1 cellular context compared by ENCODE assay signal in genomic region chr15:66617137-66618090, GRCh38.
A peak's percentile ranks its signal among the peaks of the same experiment; 100 is the strongest.
TF ChIP-seq lines count a peak whose summit lies in the region.

No MANE protein-coding gene starts in this region.

TF ChIP-seq in HepG2, 621 proteins besides CTCF, POLR2A, EP300 and RAD21 (continued from another document and continues in another):
- TF ChIP-seq ZNF280B (CRISPR knock-in tag; IDR thresholded peaks at IDR 0.05; ENCODE audit: borderline replicate concordance) (0 out of 2 replicates have a peak, but pooled peaks have one; percentile 32), ZNF510 (CRISPR knock-in tag; IDR thresholded peaks at IDR 0.05; ENCODE audit: low read depth) (no peak), RBAK (CRISPR knock-in tag; IDR thresholded peaks at IDR 0.05) (no peak), TIGD3 (CRISPR knock-in tag; IDR thresholded peaks at IDR 0.05; ENCODE audit: borderline replicate concordance) (no peak), NCOA2 (CRISPR knock-in tag; IDR thresholded peaks at IDR 0.05) (no peak), HOXA3 (CRISPR knock-in tag; IDR thresholded peaks at IDR 0.05) (0 out of 2 replicates have a peak, but pooled peaks have one; percentile 29), SIN3B (IDR thresholded peaks at IDR 0.05; ENCODE audit: low read length) (no peak), RFX3 (CRISPR knock-in tag; IDR thresholded peaks at IDR 0.05) (no peak), TAF1 (CRISPR knock-in tag; IDR thresholded peaks at IDR 0.05) (0 out of 2 replicates have a peak, but pooled peaks have one; percentile 7), PHF21A (CRISPR knock-in tag; IDR thresholded peaks at IDR 0.05) (peak; percentile 83), ZNF790 (CRISPR knock-in tag; IDR thresholded peaks at IDR 0.05; ENCODE audit: borderline replicate concordance) (no peak), HOXA5 (CRISPR knock-in tag; IDR thresholded peaks at IDR 0.05) (no peak), NAIF1 (CRISPR knock-in tag; IDR thresholded peaks at IDR 0.05; ENCODE audit: borderline replicate concordance) (no peak), ZBTB42 (CRISPR knock-in tag; IDR thresholded peaks at IDR 0.05) (no peak), PRDM15 (CRISPR knock-in tag; IDR thresholded peaks at IDR 0.05) (no peak), KLF15 (CRISPR knock-in tag; IDR thresholded peaks at IDR 0.05; ENCODE audit: borderline replicate concordance) (no peak), TFDP1 (CRISPR knock-in tag; IDR thresholded peaks at IDR 0.05; ENCODE audit: borderline replicate concordance) (peak; percentile 62; the same call in 1 of the 2 replicates), PHF20 (CRISPR knock-in tag; IDR thresholded peaks at IDR 0.05) (no peak), GABPA (IDR thresholded peaks at IDR 0.05; ENCODE audit: low read depth, low read length) (no peak), GABPA (CRISPR knock-in tag; IDR thresholded peaks at IDR 0.05; ENCODE audit: low read depth) (peak; percentile 42), ZNF674 (CRISPR knock-in tag; IDR thresholded peaks at IDR 0.05; ENCODE audit: low read depth) (no peak), HOXD1 (CRISPR knock-in tag; IDR thresholded peaks at IDR 0.05) (no peak), USF2 (IDR thresholded peaks at IDR 0.05; ENCODE audit: low read depth, low read length) (no peak), USF2 (CRISPR knock-in tag; IDR thresholded peaks at IDR 0.05; ENCODE audit: borderline replicate concordance) (no peak), ZBTB26 (CRISPR knock-in tag; IDR thresholded peaks at IDR 0.05; ENCODE audit: borderline replicate concordance) (no peak), ZKSCAN8 (CRISPR knock-in tag; IDR thresholded peaks at IDR 0.05; ENCODE audit: borderline replicate concordance) (peak; percentile 97), KMT2A (CRISPR knock-in tag; IDR thresholded peaks at IDR 0.05) (no peak), ZNF747 (CRISPR knock-in tag; IDR thresholded peaks at IDR 0.05; ENCODE audit: borderline replicate concordance) (no peak), RAD51 (IDR thresholded peaks at IDR 0.05; ENCODE audit: borderline replicate concordance) (no peak), ZNF563 (CRISPR knock-in tag; IDR thresholded peaks at IDR 0.05) (no peak), MIXL1 (CRISPR knock-in tag; IDR thresholded peaks at IDR 0.05) (no peak), ZNF687 (CRISPR knock-in tag; IDR thresholded peaks at IDR 0.05) (peak; percentile 88), MYC (CRISPR knock-in tag; IDR thresholded peaks at IDR 0.05; ENCODE audit: borderline replicate concordance) (no peak), ARNTL (CRISPR knock-in tag; IDR thresholded peaks at IDR 0.05) (no peak), ZNF777 (CRISPR knock-in tag; IDR thresholded peaks at IDR 0.05) (no peak), CREM (IDR thresholded peaks at IDR 0.05) (0 out of 2 replicates have a peak, but pooled peaks have one; percentile 20), CREM (CRISPR knock-in tag; IDR thresholded peaks at IDR 0.05) (no peak), MAX (IDR thresholded peaks at IDR 0.05) (peak; percentile 50; the same call in 1 of the 2 replicates), HMG20A (CRISPR knock-in tag; IDR thresholded peaks at IDR 0.05; ENCODE audit: borderline replicate concordance) (no peak), ONECUT2 (CRISPR knock-in tag; IDR thresholded peaks at IDR 0.05) (no peak; the same call in 1 of the 2 replicates), ELF3 (CRISPR knock-in tag; IDR thresholded peaks at IDR 0.05) (peak; percentile 72; the same call in 1 of the 2 replicates), PRDM10 (CRISPR knock-in tag; IDR thresholded peaks at IDR 0.05; ENCODE audit: low read depth) (no peak), FOXC1 (CRISPR knock-in tag; IDR thresholded peaks at IDR 0.05; ENCODE audit: borderline replicate concordance) (no peak), TOPORS (CRISPR knock-in tag; IDR thresholded peaks at IDR 0.05) (no peak), ZNF616 (CRISPR knock-in tag; IDR thresholded peaks at IDR 0.05; ENCODE audit: low read depth) (no peak)
